8 cellular contexts compared by ENCODE assay signal in the genomic region with DNA sequence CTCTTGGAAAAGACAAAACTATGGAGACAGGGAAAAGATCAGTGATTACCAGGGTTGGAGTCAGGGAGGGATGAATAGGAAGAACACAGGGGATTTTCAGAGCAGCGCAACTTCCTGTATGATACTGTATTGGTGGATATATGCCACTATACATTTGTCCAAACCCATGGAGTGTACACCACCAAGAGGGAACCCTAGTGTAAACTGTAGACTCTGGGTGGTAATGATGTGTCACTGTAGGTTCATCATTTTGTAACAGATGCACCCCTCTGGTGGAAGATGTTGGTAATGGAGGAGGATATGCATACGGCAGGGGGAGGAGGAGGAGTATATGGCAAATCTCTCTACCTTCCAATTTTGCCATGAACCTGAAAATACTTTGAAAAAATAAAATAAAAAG.
DNase-seq lines count a peak whose midpoint lies in the region; ATAC-seq and TF ChIP-seq lines count a peak whose summit lies in the region.

No MANE protein-coding gene starts in this region.

- H3K36me3 ChIP-seq in RWPE2 (ENCODE audit: low read depth): no peaks in the 10 kb centered on the region

- H3K9me3 ChIP-seq in RWPE2 (ENCODE audit: severe bottlenecking): no peaks in the 10 kb centered on the region

- intact Hi-C loops in Right ventricle myocardium inferior (cut with DNase I): no loop called here

- TF ChIP-seq CTCF in RWPE2 (IDR thresholded peaks at IDR 0.05; ENCODE audit: poor library complexity, severe bottlenecking): peak; percentile 36

- H3K4me1 ChIP-seq in RWPE2 (ENCODE audit: insufficient read depth, poor library complexity, severe bottlenecking): peaks cover 38% of the 10 kb centered on the region

- H3K27ac ChIP-seq in RWPE2 (ENCODE audit: poor library complexity, severe bottlenecking): peak overlapping the region; percentile 63

- H3K27me3 ChIP-seq in RWPE2 (ENCODE audit: insufficient read depth, poor library complexity, severe bottlenecking): no peaks in the 10 kb centered on the region

- DNase-seq in NCI-H82 (lab: John Stamatoyannopoulos, UW) (peak; percentile 49), NCI-H82 treated with DMSO at 0.1 percent for 48 hours (lab: John Stamatoyannopoulos, UW; ENCODE audit: unreplicated experiment) (no peak), RWPE2 (ENCODE audit: low spot score) (no peak), iPS-NIHi7 (ENCODE audit: extremely low spot score) (peak; percentile 44), NCI-H510A treated with DMSO at 0.1 percent for 48 hours (lab: John Stamatoyannopoulos, UW) (no peak), Right ventricle myocardium inferior (ENCODE audit: missing footprints) (no peak), NCI-H226 (no peak)

- ATAC-seq in HG02763 (IDR thresholded peaks at IDR 0.05; ENCODE audit: unreplicated experiment) (peak; percentile 39), RWPE2 (ENCODE audit: low read depth) (peak; percentile 55), Right ventricle myocardium inferior (no peak)

- H3K4me3 ChIP-seq in RWPE2 (ENCODE audit: severe bottlenecking): no peak overlapping the region

Comparison
In these comparisons a context has a peak if more than half of its experiments do, and no peak if none do; other contexts are left out.
1. DNase-seq: peak in NCI-H82 (single experiment) and iPS-NIHi7 (single experiment); none in NCI-H82 treated with DMSO at 0.1 percent for 48 hours (single experiment), RWPE2 (single experiment), NCI-H510A treated with DMSO at 0.1 percent for 48 hours (single experiment), Right ventricle myocardium inferior (single experiment) and NCI-H226 (single experiment).